2 cellular contexts compared by ENCODE assay signal in the genomic region with DNA sequence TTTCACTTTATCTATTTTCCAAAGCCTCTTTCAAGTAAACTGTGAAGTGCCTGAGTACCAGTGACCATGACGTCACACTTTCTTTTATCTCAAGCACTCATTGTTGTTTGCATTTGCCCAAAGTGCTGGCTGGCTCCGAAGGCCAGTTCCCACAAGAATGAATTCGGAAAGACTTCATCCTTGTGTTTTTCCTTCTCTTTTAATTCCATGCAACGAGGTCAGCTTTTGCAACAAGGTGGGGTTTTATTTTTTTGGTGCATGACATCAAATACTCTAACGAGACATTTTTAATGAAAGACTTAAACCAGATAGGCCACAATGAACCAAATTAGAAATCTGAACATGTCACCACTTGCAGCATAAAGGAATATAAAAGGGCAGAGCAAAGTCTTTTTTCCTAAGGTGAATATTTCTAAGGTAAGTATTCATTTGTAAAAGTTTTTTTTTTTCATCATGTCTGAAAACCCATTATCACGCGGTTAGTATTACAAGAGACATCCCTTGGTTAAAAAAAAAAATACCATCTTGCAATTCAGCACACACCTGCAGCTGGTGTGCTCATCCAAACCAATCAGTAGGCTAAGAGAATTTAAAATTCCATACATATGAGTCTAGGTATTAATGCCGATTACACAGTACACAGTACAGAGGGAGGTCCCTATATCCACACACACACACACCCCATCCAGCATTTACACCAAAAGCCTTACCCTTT.
A peak's percentile ranks its signal among the peaks of the same experiment; 100 is the strongest.
TF ChIP-seq lines count a peak whose summit lies in the region.

No MANE protein-coding gene starts in this region.

TF ChIP-seq in GM23338, 12 proteins besides CTCF, POLR2A, EP300 and RAD21:
- TF ChIP-seq CREB1 (CRISPR knock-in tag; IDR thresholded peaks at IDR 0.05; ENCODE audit: low read depth): peak; percentile 93
- no peak for TF ChIP-seq POLR2AphosphoS5 (IDR thresholded peaks at IDR 0.05; ENCODE audit: low read depth)

TF ChIP-seq in SK-N-SH, 30 proteins besides CTCF, POLR2A, EP300 and RAD21:
- no peak for TF ChIP-seq CHD2 (IDR thresholded peaks at IDR 0.05; ENCODE audit: low read length, partially characterized antibody)
- TF ChIP-seq YY1 (IDR thresholded peaks at IDR 0.05; ENCODE audit: low read depth): no peak
- TF ChIP-seq, protein P1, sequence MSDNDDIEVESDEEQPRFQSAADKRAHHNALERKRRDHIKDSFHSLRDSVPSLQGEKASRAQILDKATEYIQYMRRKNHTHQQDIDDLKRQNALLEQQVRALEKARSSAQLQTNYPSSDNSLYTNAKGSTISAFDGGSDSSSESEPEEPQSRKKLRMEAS (IDR thresholded peaks at IDR 0.05; ENCODE audit: low read depth): no peak
- no peak for TF ChIP-seq POLR2AphosphoS5 (IDR thresholded peaks at IDR 0.05; ENCODE audit: low read depth, low read length)
- no peak for TF ChIP-seq RFX5 (IDR thresholded peaks at IDR 0.05; ENCODE audit: low read length)
